ENCODE assay signal across 1 cellular context in genomic region chr20:58375796-58376195, GRCh38.
TF ChIP-seq lines count a peak whose summit lies in the region.

No MANE protein-coding gene starts in this region.

TF ChIP-seq in HepG2, 621 proteins besides CTCF, POLR2A, EP300 and RAD21:
- no peak for TF ChIP-seq SALL2 (CRISPR knock-in tag; IDR thresholded peaks at IDR 0.05)
TF ChIP-seq in HepG2: peak in this region for 0.
